2 cellular contexts compared by ENCODE assay signal in genomic region chr7:74365320-74366022, GRCh38.
TF ChIP-seq lines count a peak whose summit lies in the region.

No MANE protein-coding gene starts in this region.

TF ChIP-seq in GM23338, 12 proteins besides CTCF, POLR2A, EP300 and RAD21:
- no peak for TF ChIP-seq POLR2AphosphoS5 (IDR thresholded peaks at IDR 0.05; ENCODE audit: low read depth)
- TF ChIP-seq NANOG (IDR thresholded peaks at IDR 0.05; ENCODE audit: borderline replicate concordance) = no peak
- no peak for TF ChIP-seq ZNF331 (CRISPR knock-in tag; IDR thresholded peaks at IDR 0.05; ENCODE audit: low read depth)
- TF ChIP-seq EZH2phosphoT487 (IDR thresholded peaks at IDR 0.05; ENCODE audit: unreplicated experiment) = no peak
- no peak for TF ChIP-seq ZNF114 (CRISPR knock-in tag; IDR thresholded peaks at IDR 0.05)
- TF ChIP-seq STAT1 (IDR thresholded peaks at IDR 0.05; ENCODE audit: unreplicated experiment) = no peak
- TF ChIP-seq ZNF462 (CRISPR knock-in tag; IDR thresholded peaks at IDR 0.05) = no peak
- no peak for TF ChIP-seq EZH2 (IDR thresholded peaks at IDR 0.05; ENCODE audit: low read depth, unreplicated experiment)
- TF ChIP-seq JUNB (IDR thresholded peaks at IDR 0.05; ENCODE audit: unreplicated experiment) = no peak
- TF ChIP-seq, protein P1, sequence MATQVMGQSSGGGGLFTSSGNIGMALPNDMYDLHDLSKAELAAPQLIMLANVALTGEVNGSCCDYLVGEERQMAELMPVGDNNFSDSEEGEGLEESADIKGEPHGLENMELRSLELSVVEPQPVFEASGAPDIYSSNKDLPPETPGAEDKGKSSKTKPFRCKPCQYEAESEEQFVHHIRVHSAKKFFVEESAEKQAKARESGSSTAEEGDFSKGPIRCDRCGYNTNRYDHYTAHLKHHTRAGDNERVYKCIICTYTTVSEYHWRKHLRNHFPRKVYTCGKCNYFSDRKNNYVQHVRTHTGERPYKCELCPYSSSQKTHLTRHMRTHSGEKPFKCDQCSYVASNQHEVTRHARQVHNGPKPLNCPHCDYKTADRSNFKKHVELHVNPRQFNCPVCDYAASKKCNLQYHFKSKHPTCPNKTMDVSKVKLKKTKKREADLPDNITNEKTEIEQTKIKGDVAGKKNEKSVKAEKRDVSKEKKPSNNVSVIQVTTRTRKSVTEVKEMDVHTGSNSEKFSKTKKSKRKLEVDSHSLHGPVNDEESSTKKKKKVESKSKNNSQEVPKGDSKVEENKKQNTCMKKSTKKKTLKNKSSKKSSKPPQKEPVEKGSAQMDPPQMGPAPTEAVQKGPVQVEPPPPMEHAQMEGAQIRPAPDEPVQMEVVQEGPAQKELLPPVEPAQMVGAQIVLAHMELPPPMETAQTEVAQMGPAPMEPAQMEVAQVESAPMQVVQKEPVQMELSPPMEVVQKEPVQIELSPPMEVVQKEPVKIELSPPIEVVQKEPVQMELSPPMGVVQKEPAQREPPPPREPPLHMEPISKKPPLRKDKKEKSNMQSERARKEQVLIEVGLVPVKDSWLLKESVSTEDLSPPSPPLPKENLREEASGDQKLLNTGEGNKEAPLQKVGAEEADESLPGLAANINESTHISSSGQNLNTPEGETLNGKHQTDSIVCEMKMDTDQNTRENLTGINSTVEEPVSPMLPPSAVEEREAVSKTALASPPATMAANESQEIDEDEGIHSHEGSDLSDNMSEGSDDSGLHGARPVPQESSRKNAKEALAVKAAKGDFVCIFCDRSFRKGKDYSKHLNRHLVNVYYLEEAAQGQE (IDR thresholded peaks at IDR 0.05; ENCODE audit: unreplicated experiment) = no peak
- no peak for TF ChIP-seq ETS1 (IDR thresholded peaks at IDR 0.05)
- TF ChIP-seq CREB1 (CRISPR knock-in tag; IDR thresholded peaks at IDR 0.05; ENCODE audit: low read depth) = no peak

TF ChIP-seq in H1, 55 proteins besides CTCF, POLR2A, EP300 and RAD21:
- TF ChIP-seq CREB1 (IDR thresholded peaks at IDR 0.05) (no peak), RXRA (IDR thresholded peaks at IDR 0.05; ENCODE audit: insufficient read depth, low read depth, low read length) (no peak), RBBP5 (IDR thresholded peaks at IDR 0.05; ENCODE audit: borderline replicate concordance, low read depth, low read length) (no peak), SIN3A (conservative IDR thresholded peaks at IDR 0.05 in 1 of 2, IDR thresholded peaks at IDR 0.05 in 1 of 2; ENCODE audit: low read depth in 1 of 2, low read length in 2 of 2) (peak; percentile 48 to 86; a peak in 1 of 4 replicates), BRCA1 (IDR thresholded peaks at IDR 0.05; ENCODE audit: low read depth, low read length) (no peak), HDAC2 (IDR thresholded peaks at IDR 0.05; ENCODE audit: borderline replicate concordance in 1 of 2, low read depth in 2 of 2, low read length in 2 of 2) (0 out of 4 replicates have a peak, but pooled peaks of 1 of the 2 experiments have one; percentile 31), TAF1 (IDR thresholded peaks at IDR 0.05; ENCODE audit: low read depth, low read length) (peak; percentile 74), CHD1 (IDR thresholded peaks at IDR 0.05; ENCODE audit: low read depth, low read length) (no peak), NRF1 (IDR thresholded peaks at IDR 0.05; ENCODE audit: low read depth, low read length) (no peak), NANOG (IDR thresholded peaks at IDR 0.05; ENCODE audit: insufficient read depth, low read depth, low read length, poor library complexity, severe bottlenecking) (no peak), SP1 (IDR thresholded peaks at IDR 0.05; ENCODE audit: low read depth, low read length) (peak; percentile 76; the same call in 1 of the 2 replicates), TBP (IDR thresholded peaks at IDR 0.05; ENCODE audit: low read depth, low read length) (0 out of 2 replicates have a peak, but pooled peaks have one; percentile 39), CBX5 (IDR thresholded peaks at IDR 0.05; ENCODE audit: low read depth, low read length) (no peak), JUN (IDR thresholded peaks at IDR 0.05; ENCODE audit: low read depth, low read length) (peak; percentile 86), KDM5A (IDR thresholded peaks at IDR 0.05; ENCODE audit: low read length) (no peak), E2F6 (IDR thresholded peaks at IDR 0.05) (no peak)
